Comparison of ENCODE assay signal across 8 cellular contexts in genomic region chr13:45055198-45055901, GRCh38.
DNase-seq lines count a peak whose midpoint lies in the region; ATAC-seq and TF ChIP-seq lines count a peak whose summit lies in the region.

No MANE protein-coding gene starts in this region.

- H3K27me3 Mint-ChIP-seq in activated T-helper 17 cell treated with anti-CD3 and anti-CD28 coated beads, Interleukin-2, amount 50 U/mL, for 72 hours: peaks cover 32% of the 10 kb centered on the region
- peaks cover 49% of the 10 kb centered on the region for H3K27me3 Mint-ChIP-seq in stimulated activated naive CD8-positive, alpha-beta T cell treated with anti-CD3 and anti-CD28 coated beads, Interleukin-15, Interleukin-2, amounts not matched to agents 100 ng/mL and 50 ng/mL, for 24 hours

- peaks cover 0 to 2% (median 0%) of the 10 kb centered on the region in 7 donors for H3K27me3 ChIP-seq in heart right ventricle

- peak in 1 of 8 donors; percentile 69 for ATAC-seq in heart right ventricle
- peak; percentile 100 for ATAC-seq in activated T-helper 17 cell treated with anti-CD3 and anti-CD28 coated beads, Interleukin-2, amount 50 U/mL, for 72 hours (replicated peaks)

- H3K4me3 ChIP-seq in heart right ventricle: no peak overlapping the region

- WGBS in heart right ventricle, 2 donors: 47 to 55% methylated on average over 8 of the region's 8 CpGs

- H3K36me3 Mint-ChIP-seq in activated T-helper 17 cell treated with anti-CD3 and anti-CD28 coated beads, Interleukin-2, amount 50 U/mL, for 72 hours (ENCODE audit: low read depth): no peaks in the 10 kb centered on the region
- no peaks in the 10 kb centered on the region for H3K36me3 Mint-ChIP-seq in stimulated activated naive CD8-positive, alpha-beta T cell treated with anti-CD3 and anti-CD28 coated beads, Interleukin-15, Interleukin-2, amounts not matched to agents 100 ng/mL and 50 ng/mL, for 24 hours (ENCODE audit: low read depth)

- H3K4me3 Mint-ChIP-seq in activated T-helper 17 cell treated with anti-CD3 and anti-CD28 coated beads, Interleukin-2, amount 50 U/mL, for 72 hours: peak overlapping the region; percentile 60
- H3K4me3 Mint-ChIP-seq in stimulated activated naive CD8-positive, alpha-beta T cell treated with anti-CD3 and anti-CD28 coated beads, Interleukin-15, Interleukin-2, amounts not matched to agents 100 ng/mL and 50 ng/mL, for 24 hours: peak overlapping the region; percentile 38

- peaks cover 0 to 19% (median 8%) of the 10 kb centered on the region in 9 donors for H3K4me1 ChIP-seq in heart right ventricle

- H3K9me3 Mint-ChIP-seq in activated T-helper 17 cell treated with anti-CD3 and anti-CD28 coated beads, Interleukin-2, amount 50 U/mL, for 72 hours: no peaks in the 10 kb centered on the region
- no peaks in the 10 kb centered on the region for H3K9me3 Mint-ChIP-seq in stimulated activated naive CD8-positive, alpha-beta T cell treated with anti-CD3 and anti-CD28 coated beads, Interleukin-15, Interleukin-2, amounts not matched to agents 100 ng/mL and 50 ng/mL, for 24 hours

- TF ChIP-seq CTCF in heart right ventricle (IDR thresholded peaks at IDR 0.05): no peak

- H3K27ac ChIP-seq in heart right ventricle: peak overlapping the region in 6 of 10 donors; percentile 7 to 40 (median 18)

- H3K9me3 ChIP-seq in heart right ventricle: no peaks in the 10 kb centered on the region

- H3K4me1 Mint-ChIP-seq in activated T-helper 17 cell treated with anti-CD3 and anti-CD28 coated beads, Interleukin-2, amount 50 U/mL, for 72 hours: peaks cover 13% of the 10 kb centered on the region
- H3K4me1 Mint-ChIP-seq in stimulated activated naive CD8-positive, alpha-beta T cell treated with anti-CD3 and anti-CD28 coated beads, Interleukin-15, Interleukin-2, amounts not matched to agents 100 ng/mL and 50 ng/mL, for 24 hours (ENCODE audit: low read depth): peaks cover 39% of the 10 kb centered on the region

- H3K36me3 ChIP-seq in heart right ventricle: no peaks in the 10 kb centered on the region

- DNase-seq in heart right ventricle (no peak), cardiac septum (ENCODE audit: low spot score) (no peak), HPDE6-E6E7 (ENCODE audit: extremely low spot score) (peak; percentile 55), kidney glomerular epithelial cell (lab: John Stamatoyannopoulos, UW) (peak; percentile 66), SKM-1 (lab: John Stamatoyannopoulos, UW; ENCODE audit: unreplicated experiment) (no peak), NCI-H1417 (lab: John Stamatoyannopoulos, UW) (no peak)

- H3K27ac Mint-ChIP-seq in activated T-helper 17 cell treated with anti-CD3 and anti-CD28 coated beads, Interleukin-2, amount 50 U/mL, for 72 hours: no peak overlapping the region
- H3K27ac Mint-ChIP-seq in stimulated activated naive CD8-positive, alpha-beta T cell treated with anti-CD3 and anti-CD28 coated beads, Interleukin-15, Interleukin-2, amounts not matched to agents 100 ng/mL and 50 ng/mL, for 24 hours: peak overlapping the region; percentile 38

- intact Hi-C loops in heart right ventricle (cut with DNase I): loop anchor here in 1 of 10 donors (10.0 kb wide), 1 partner anchor 219 kb away; no protein-coding TSS in a partner anchor
- intact Hi-C loops in cardiac septum (cut with DNase I): no loop called here

Comparison
In these comparisons a context has a peak if more than half of its experiments do, and no peak if none do; other contexts are left out.
1. DNase-seq: peak in HPDE6-E6E7 (single experiment) and kidney glomerular epithelial cell (single experiment); none in heart right ventricle (0 of 2), cardiac septum (single experiment), SKM-1 (single experiment) and NCI-H1417 (0 of 3).